ENCODE assay signal across 9 cellular contexts in genomic region chr21:31558839-31559367, GRCh38.
DNase-seq lines count a peak whose midpoint lies in the region; ATAC-seq, FAIRE-seq and TF ChIP-seq lines count a peak whose summit lies in the region.
"Had no signal": no experiment of that assay in that cellular context is flagged by ENCODE, and none has a peak within 500 bp of the region (broad histone marks: within the 10 kb centered on the region; RNA-seq: fewer than 3 reads in every experiment).

No MANE protein-coding gene starts in this region.

- peaks cover under 1% of the 10 kb centered on the region; the same call in 1 of the 2 replicates for H3K79me1 ChIP-seq in H1 (ENCODE audit: low read depth, low read length)

- peaks cover 55% of the 10 kb centered on the region for H3K27me3 Mint-ChIP-seq in activated CD8-positive, alpha-beta memory T cell treated with anti-CD3 and anti-CD28 coated beads, Interleukin-2, amount 10 ng/mL, durations not matched to agents 7 days and 5 days
- no peaks in the 10 kb centered on the region for H3K27me3 Mint-ChIP-seq in mesothelial cell of epicardium (ENCODE audit: low read depth)

- H3K9me3 Mint-ChIP-seq in activated CD8-positive, alpha-beta memory T cell treated with anti-CD3 and anti-CD28 coated beads, Interleukin-2, amount 10 ng/mL, durations not matched to agents 7 days and 5 days (ENCODE audit: low read depth), result no peaks in the 10 kb centered on the region
- no peaks in the 10 kb centered on the region for H3K9me3 Mint-ChIP-seq in mesothelial cell of epicardium

- H4K20me1 ChIP-seq in H1 (replicated peaks in 1 of 2; ENCODE audit: control insufficient read depth in 1 of 2, insufficient read depth in 2 of 2, low read length in 2 of 2), result peaks cover 3% of the 10 kb centered on the region in 2 experiments

- H2BK15ac ChIP-seq in H1 (ENCODE audit: low read length), result no peak overlapping the region

- H3K4me2 ChIP-seq in H1 (ENCODE audit: insufficient read depth in 1 of 2, low read depth in 2 of 2, low read length in 2 of 2), result peak overlapping the region; percentile 93 to 94

- H3K18ac ChIP-seq in H1 (ENCODE audit: extremely low read depth, low read length), result peak overlapping the region; percentile 95; the same call in 1 of the 2 replicates

- peak in 1 of 2 experiments; percentile 3; a peak in 2 of 3 replicates for TF ChIP-seq POLR2A in H1 (IDR thresholded peaks at IDR 0.05; ENCODE audit: control extremely low read depth in 1 of 2, low read depth in 2 of 2, low read length in 2 of 2)

- DNase-seq in AG09309 (ENCODE audit: low read depth), result peak; percentile 33
- peak; percentile 92 for DNase-seq in NCI-H510A treated with DMSO at 0.1 percent for 48 hours (lab: John Stamatoyannopoulos, UW)
- peak; percentile 92 for DNase-seq in activated CD8-positive, alpha-beta memory T cell treated with anti-CD3 and anti-CD28 coated beads, Interleukin-2, amount 10 ng/mL, durations not matched to agents 7 days and 5 days
- peak; percentile 92 to 94 for DNase-seq in H1 (ENCODE audit: low read depth in 1 of 2, low spot score in 2 of 2)
- DNase-seq in mesothelial cell of epicardium (ENCODE audit: low spot score in 2 of 2, unreplicated experiment in 2 of 2), result peak; percentile 95 to 97
- DNase-seq in stimulated activated CD8-positive, alpha-beta memory T cell treated with anti-CD3 and anti-CD28 coated beads, Interleukin-15, amount 100 ng/mL, for 4 hours (ENCODE audit: low read depth in 2 of 2), result peak; percentile 84 to 86

- peaks cover 0 to 15% (median 7%) of the 10 kb centered on the region in 4 experiments; a peak in 5 of 7 replicates for H3K27me3 ChIP-seq in H1 (replicated peaks in 1 of 4; ENCODE audit: control insufficient read depth in 3 of 4, extremely low read depth in 1 of 4, insufficient read depth in 3 of 4, low read length in 3 of 4)

- no peak for TF ChIP-seq EP300 in H1 (IDR thresholded peaks at IDR 0.05; ENCODE audit: borderline replicate concordance in 1 of 2, low read depth in 2 of 2, low read length in 2 of 2)

- peak overlapping the region; percentile 49; the same call in 1 of the 2 replicates for H2BK5ac ChIP-seq in H1 (ENCODE audit: low read depth, low read length)

- H4K5ac ChIP-seq in H1 (ENCODE audit: insufficient read length, low read depth, low read length), result no peak overlapping the region

- peak overlapping the region; percentile 84 for H3K27ac ChIP-seq in H1 (ENCODE audit: low read depth, low read length)
- H3K27ac ChIP-seq: HL-60 had no signal

- peak overlapping the region; percentile 78 for H3K4me3 Mint-ChIP-seq in activated CD8-positive, alpha-beta memory T cell treated with anti-CD3 and anti-CD28 coated beads, Interleukin-2, amount 10 ng/mL, durations not matched to agents 7 days and 5 days
- H3K4me3 Mint-ChIP-seq in mesothelial cell of epicardium, result peak overlapping the region; percentile 89

- H3K79me2 ChIP-seq in H1 (ENCODE audit: control insufficient read depth in 1 of 2, insufficient read depth in 2 of 2, low read length in 2 of 2), result peaks cover 0 to 14% of the 10 kb centered on the region in 2 experiments; a peak in 2 of 4 replicates

- H3K4me1 Mint-ChIP-seq in activated CD8-positive, alpha-beta memory T cell treated with anti-CD3 and anti-CD28 coated beads, Interleukin-2, amount 10 ng/mL, durations not matched to agents 7 days and 5 days, result peaks cover 36% of the 10 kb centered on the region
- peaks cover 51% of the 10 kb centered on the region for H3K4me1 Mint-ChIP-seq in mesothelial cell of epicardium

- H4K8ac ChIP-seq in H1 (ENCODE audit: extremely low read depth, insufficient read depth, low read length), result peak overlapping the region; percentile 98; the same call in 1 of the 2 replicates

- H2BK20ac ChIP-seq in H1 (ENCODE audit: low read length), result no peak overlapping the region

- no peak overlapping the region for H3K4ac ChIP-seq in H1 (replicated peaks; ENCODE audit: insufficient read length, low read depth, low read length)

- H2BK120ac ChIP-seq in H1 (replicated peaks; ENCODE audit: low read depth, low read length), result no peak overlapping the region

- H3K14ac ChIP-seq in H1 (ENCODE audit: insufficient read length), result no peak overlapping the region

- no peak overlapping the region for H2AK5ac ChIP-seq in H1 (ENCODE audit: low read depth, low read length)

- TF ChIP-seq CTCF in AG09309 (IDR thresholded peaks at IDR 0.05; ENCODE audit: control insufficient read depth, insufficient read depth, low read depth, low read length, missing control alignments), result no peak
- TF ChIP-seq CTCF in H1 (IDR thresholded peaks at IDR 0.05; ENCODE audit: control extremely low read depth in 1 of 3, insufficient read depth in 1 of 3, low read depth in 1 of 3, low read length in 3 of 3), result peak; percentile 53 to 62 (median 57)
- no peak for TF ChIP-seq CTCF in mesothelial cell of epicardium (IDR thresholded peaks at IDR 0.05; ENCODE audit: unreplicated experiment)

- POLR2A ChIA-PET in H1 (lab: Charles Lee; ENCODE audit: partially characterized antibody), result interaction anchor here (0.6 to 6.8 kb wide), 48 partner anchors 9 to 1184 kb away, joined by 3 to 97 read pairs (median 4); no protein-coding TSS in a partner anchor

- H3K9ac ChIP-seq in H1 (replicated peaks in 1 of 4; ENCODE audit: extremely low read depth in 1 of 4, low read depth in 3 of 4, low read length in 3 of 4), result peak overlapping the region; percentile 31 to 99 (median 89); a peak in 6 of 7 replicates

- H3K27ac Mint-ChIP-seq in activated CD8-positive, alpha-beta memory T cell treated with anti-CD3 and anti-CD28 coated beads, Interleukin-2, amount 10 ng/mL, durations not matched to agents 7 days and 5 days, result no peak overlapping the region
- no peak overlapping the region for H3K27ac Mint-ChIP-seq in mesothelial cell of epicardium

- H3K4me1 ChIP-seq in H1 (replicated peaks in 1 of 4; ENCODE audit: control insufficient read depth in 3 of 4, insufficient read depth in 4 of 4, low read length in 3 of 4), result peaks cover 15 to 27% (median 24%) of the 10 kb centered on the region in 4 experiments

- CTCF ChIA-PET in activated CD8-positive, alpha-beta memory T cell treated with anti-CD3 and anti-CD28 coated beads, Interleukin-2, amount 10 ng/mL, durations not matched to agents 7 days and 5 days (lab: Charles Lee), result interaction anchor here (0.6 to 2.1 kb wide), 11 partner anchors 15 to 546 kb away, joined by 3 to 17 read pairs (median 3); no protein-coding TSS in a partner anchor
- CTCF ChIA-PET in H1 (lab: Charles Lee; ENCODE audit: partially characterized antibody), result interaction anchor here (0.6 to 8.6 kb wide), 26 partner anchors 8 to 1064 kb away, joined by 3 to 107 read pairs (median 4); no protein-coding TSS in a partner anchor

- H2AFZ ChIP-seq in H1 (ENCODE audit: low read length), result 0 out of 2 replicates have a peak overlapping the region, but pooled peaks have one; percentile 51

- ATAC-seq in GM19023 (IDR thresholded peaks at IDR 0.05; ENCODE audit: unreplicated experiment), result peak; percentile 76
- ATAC-seq in HG03342 (IDR thresholded peaks at IDR 0.05; ENCODE audit: unreplicated experiment), result peak; percentile 77
- peak; percentile 91 for ATAC-seq in activated CD8-positive, alpha-beta memory T cell treated with anti-CD3 and anti-CD28 coated beads, Interleukin-2, amount 10 ng/mL, durations not matched to agents 7 days and 5 days

- H3K23me2 ChIP-seq in H1 (ENCODE audit: low read depth, low read length), result peaks cover 19% of the 10 kb centered on the region

- H3K23ac ChIP-seq in H1 (ENCODE audit: insufficient read length), result no peak overlapping the region

- no peaks in the 10 kb centered on the region for H3K36me3 ChIP-seq in H1 (ENCODE audit: control insufficient read depth in 2 of 4, insufficient read depth in 4 of 4, low read length in 3 of 4)

- peak overlapping the region; percentile 31 for H3K4me3 ChIP-seq in AG09309 (ENCODE audit: control insufficient read depth, low read depth, low read length)
- peak overlapping the region; percentile 78 to 91 (median 88) for H3K4me3 ChIP-seq in H1 (ENCODE audit: extremely low read depth in 1 of 4, insufficient read depth in 2 of 4, low read depth in 3 of 4, low read length in 4 of 4)

- WGBS in H1 (ENCODE audit: extremely low coverage in 1 of 2, insufficient coverage in 1 of 2, insufficient read length in 1 of 2, insufficient replicate concordance in 2 of 2, low coverage in 1 of 2, low lambda C conversion rate in 2 of 2, missing lambda C conversion rate in 1 of 2), 2 experiments, result 0% methylated on average over 41 of the region's 83 CpGs; no CpG with 5 or more reads in 1 of the 2 experiments

- H3K9me3 ChIP-seq in H1 (ENCODE audit: insufficient read depth in 2 of 2, low read depth in 1 of 2, low read length in 1 of 2), result no peaks in the 10 kb centered on the region

- no peak overlapping the region for H3K56ac ChIP-seq in H1 (replicated peaks; ENCODE audit: insufficient read length, low read depth, low read length)

- FAIRE-seq in H1 (lab: Jason Lieb, UNC), result no peak

- H2BK12ac ChIP-seq in H1 (ENCODE audit: low read depth, low read length), result no peak overlapping the region

- peak in 1 of 2 experiments; percentile 41; a peak in 2 of 4 replicates for TF ChIP-seq RAD21 in H1 (IDR thresholded peaks at IDR 0.05 in 1 of 2, conservative IDR thresholded peaks at IDR 0.05 in 1 of 2; ENCODE audit: low read depth in 2 of 2, low read length in 2 of 2)

- no peak overlapping the region for H4K91ac ChIP-seq in H1 (replicated peaks; ENCODE audit: insufficient read length, low read length)

- no peaks in the 10 kb centered on the region for H3K36me3 Mint-ChIP-seq in activated CD8-positive, alpha-beta memory T cell treated with anti-CD3 and anti-CD28 coated beads, Interleukin-2, amount 10 ng/mL, durations not matched to agents 7 days and 5 days
- H3K36me3 Mint-ChIP-seq in mesothelial cell of epicardium, result peaks cover 4% of the 10 kb centered on the region

TF ChIP-seq in H1, 55 proteins besides CTCF, POLR2A, EP300 and RAD21 (continues in another document):
- TF ChIP-seq YY1 (IDR thresholded peaks at IDR 0.05; ENCODE audit: low read depth, low read length) (no peak), RBBP5 (IDR thresholded peaks at IDR 0.05; ENCODE audit: borderline replicate concordance, low read depth, low read length) (0 out of 2 replicates have a peak, but pooled peaks have one; percentile 11), SIN3A (conservative IDR thresholded peaks at IDR 0.05 in 1 of 2, IDR thresholded peaks at IDR 0.05 in 1 of 2; ENCODE audit: low read depth in 1 of 2, low read length in 2 of 2) (peak; percentile 46 to 51; a peak in 1 of 4 replicates), CHD2 (IDR thresholded peaks at IDR 0.05; ENCODE audit: low read length) (peak; percentile 43; the same call in 1 of the 2 replicates), NANOG (IDR thresholded peaks at IDR 0.05; ENCODE audit: insufficient read depth, low read depth, low read length, poor library complexity, severe bottlenecking) (no peak), ATF3 (IDR thresholded peaks at IDR 0.05; ENCODE audit: insufficient read depth, low read depth, low read length) (no peak), CEBPB (IDR thresholded peaks at IDR 0.05; ENCODE audit: low read depth, low read length) (no peak), TAF7 (optimal IDR thresholded peaks at IDR 0.05; ENCODE audit: borderline replicate concordance, low read depth, low read length) (peak; percentile 82)

Comparison
In these comparisons a context has a peak if more than half of its experiments do, and no peak if none do; other contexts are left out.
1. Peak in every context shown above with its lines: DNase-seq, ATAC-seq, H3K4me3 ChIP-seq and H3K27ac ChIP-seq.
2. DNase-seq: peak in every context shown above with its lines; median percentile 96 in mesothelial cell of epicardium; 93 in H1; 92 in NCI-H510A treated with DMSO at 0.1 percent for 48 hours; 92 in activated CD8-positive, alpha-beta memory T cell treated with anti-CD3 and anti-CD28 coated beads, Interleukin-2, amount 10 ng/mL, durations not matched to agents 7 days and 5 days; 85 in stimulated activated CD8-positive, alpha-beta memory T cell treated with anti-CD3 and anti-CD28 coated beads, Interleukin-15, amount 100 ng/mL, for 4 hours; 33 in AG09309.
3. CTCF ChIP-seq: peak in H1 (3 of 3); none in AG09309 (single experiment) and mesothelial cell of epicardium (single experiment).